8 cellular contexts compared by ENCODE assay signal in the genomic region with DNA sequence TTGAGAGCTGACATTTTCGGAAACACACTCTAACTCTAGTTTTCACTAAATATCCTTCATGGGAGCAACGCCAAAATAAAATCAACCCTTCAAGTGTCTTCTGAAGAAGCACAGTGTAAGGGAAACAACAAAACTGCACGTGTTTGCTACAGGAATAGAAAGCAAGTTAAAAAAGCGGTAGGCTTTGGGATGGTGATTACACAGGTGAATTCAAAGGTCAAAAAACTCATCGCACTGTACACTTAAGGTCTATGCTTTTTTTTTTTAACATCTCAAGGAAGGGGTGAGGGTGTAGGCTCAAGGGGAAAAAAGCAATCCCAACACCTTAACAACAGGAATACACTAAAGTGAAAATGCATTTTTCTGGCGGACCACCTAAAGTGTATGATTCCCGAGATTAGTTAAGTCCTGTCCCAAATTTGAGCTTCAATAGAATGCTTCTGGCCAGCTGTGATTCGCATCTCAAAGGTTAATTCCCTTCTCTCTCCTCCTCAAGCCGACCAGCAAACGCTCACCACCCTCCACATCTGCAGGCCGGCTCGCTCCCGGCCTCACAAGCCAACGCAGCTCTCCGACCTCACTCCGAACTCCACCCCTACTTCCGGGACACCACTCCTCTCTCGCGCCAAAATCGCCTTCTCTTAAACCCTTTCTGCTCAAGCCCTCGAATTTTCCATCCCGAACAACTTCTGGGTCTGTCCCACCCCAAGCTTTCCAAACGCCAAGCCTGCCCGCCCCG. TPM values are rescaled to one million over a fixed set of nuclear protein-coding genes. Genes with fewer than 3 reads are reported as not detected.
DNase-seq lines count a peak whose midpoint lies in the region; ATAC-seq and TF ChIP-seq lines count a peak whose summit lies in the region.

No MANE protein-coding gene starts in this region.

- H3K4me2 ChIP-seq in Karpas-422 (ENCODE audit: low read depth, low read length, poor library complexity, severe bottlenecking), result peak overlapping the region; percentile 75
- H3K4me2 ChIP-seq in SU-DHL-6 (ENCODE audit: low read depth, low read length, poor library complexity, severe bottlenecking), result peak overlapping the region; percentile 93

- H3K27me3 ChIP-seq in Karpas-422 (ENCODE audit: low read length) (no peaks in the 10 kb centered on the region), SU-DHL-6 (ENCODE audit: low read length) (no peaks in the 10 kb centered on the region)

- H3K9ac ChIP-seq in Karpas-422 (ENCODE audit: low read length) (peak overlapping the region; percentile 92), SU-DHL-6 (ENCODE audit: low read length) (peak overlapping the region; percentile 99)

- H3K9me2 ChIP-seq in Karpas-422 (replicated peaks; ENCODE audit: insufficient read depth, low read length) (no peaks in the 10 kb centered on the region), SU-DHL-6 (replicated peaks; ENCODE audit: insufficient read depth, low read length) (no peaks in the 10 kb centered on the region)

- H3K9me3 ChIP-seq in Karpas-422 (ENCODE audit: low read length) (no peaks in the 10 kb centered on the region), SU-DHL-6 (ENCODE audit: insufficient read depth, low read length) (no peaks in the 10 kb centered on the region)

- TF ChIP-seq CTCF in SU-DHL-6 (IDR thresholded peaks at IDR 0.05; ENCODE audit: insufficient read depth, low read length, poor library complexity, severe bottlenecking), result no peak
- TF ChIP-seq CTCF in coronary artery (IDR thresholded peaks at IDR 0.05), result no peak

- peak overlapping the region; percentile 85 for H3K4me3 ChIP-seq in Karpas-422 (ENCODE audit: low read length)
- H3K4me3 ChIP-seq in SU-DHL-6 (ENCODE audit: insufficient read depth, low read length, poor library complexity, severe bottlenecking), result peak overlapping the region; percentile 98
- peak overlapping the region; percentile 78 for H3K4me3 ChIP-seq in coronary artery

- H3K4me1 ChIP-seq in Karpas-422 (ENCODE audit: low read length), result peaks cover 64% of the 10 kb centered on the region

- intact Hi-C loops in left colon (cut with DNase I, micrococcal nuclease), result no loop called here

- peak overlapping the region; percentile 81 for H3K27ac ChIP-seq in Karpas-422 (ENCODE audit: low read length)
- peak overlapping the region; percentile 86 for H3K27ac ChIP-seq in SU-DHL-6 (ENCODE audit: low read depth, low read length)
- peak overlapping the region; percentile 88 to 92 for H3K27ac ChIP-seq in coronary artery

- H3K79me2 ChIP-seq in Karpas-422 (ENCODE audit: low read length) (peaks cover 75% of the 10 kb centered on the region), SU-DHL-6 (ENCODE audit: insufficient read depth, low read length) (peaks cover 64% of the 10 kb centered on the region)

- no peaks in the 10 kb centered on the region for H3F3A ChIP-seq in SU-DHL-6 (ENCODE audit: insufficient read depth)

- H3K36me3 ChIP-seq in Karpas-422 (ENCODE audit: insufficient read depth, low read length) (no peaks in the 10 kb centered on the region), SU-DHL-6 (ENCODE audit: low read length) (no peaks in the 10 kb centered on the region)

- peaks cover 49% of the 10 kb centered on the region for H4K20me1 ChIP-seq in Karpas-422 (ENCODE audit: insufficient read depth, low read depth, low read length)
- peaks cover 47% of the 10 kb centered on the region for H4K20me1 ChIP-seq in SU-DHL-6 (ENCODE audit: low read depth, low read length)

- ATAC-seq in left colon, result peak; percentile 65

- H2AFZ ChIP-seq in Karpas-422 (ENCODE audit: low read length), result no peak overlapping the region
- peak overlapping the region; percentile 40 for H2AFZ ChIP-seq in SU-DHL-6 (ENCODE audit: low read depth, low read length, severe bottlenecking)

- DNase-seq in activated CD4-positive, alpha-beta T cell treated with anti-CD3 and anti-CD28 coated beads for 48 hours, result peak; percentile 62
- DNase-seq in activated CD4-positive, alpha-beta T cell treated with anti-CD3 and anti-CD28 coated beads for 1 hour, result no peak
- DNase-seq in H4 (ENCODE audit: low spot score), result peak; percentile 37
- DNase-seq in Karpas-422, result peak; percentile 88
- DNase-seq in coronary artery (ENCODE audit: low spot score), result peak; percentile 76
- DNase-seq in left colon, result peak; percentile 72 to 74
- peak; percentile 6 to 33 (median 11) for DNase-seq in stimulated activated CD4-positive, alpha-beta T cell treated with anti-CD3 and anti-CD28 coated beads, TNF-alpha, amount 100 ng/mL, for 48 hours (ENCODE audit: low read depth in 3 of 3)

RNA-seq across cellular contexts. Expression of a gene that starts 1.1 kb away (rescaled TPM):
- 11.6 and 16.2 TPM in 2 replicates for total RNA-seq in H4 (2014; rRNA removed; shearing (Covaris generic))
- 106 and 147 TPM in 2 replicates for total RNA-seq in Karpas-422 (2014; rRNA removed; shearing (Covaris generic); ENCODE audit: low replicate concordance)
- 10 to 100 TPM; 70.0 to 80.8 TPM for total RNA-seq in left colon

RNA-seq across cellular contexts. Expression of a gene that starts 31.4 kb away (rescaled TPM):
- 6.7 and 8.0 TPM in 2 replicates for total RNA-seq in H4 (2014; rRNA removed; shearing (Covaris generic))
- 0.07 TPM in 1 of 2 replicates, not detected in the other for total RNA-seq in Karpas-422 (2014; rRNA removed; shearing (Covaris generic); ENCODE audit: low replicate concordance)
- total RNA-seq in left colon, result 10 to 100 TPM; 85.0 to 97.1 TPM
